ENCODE assay signal across 30 cellular contexts in the genomic region with DNA sequence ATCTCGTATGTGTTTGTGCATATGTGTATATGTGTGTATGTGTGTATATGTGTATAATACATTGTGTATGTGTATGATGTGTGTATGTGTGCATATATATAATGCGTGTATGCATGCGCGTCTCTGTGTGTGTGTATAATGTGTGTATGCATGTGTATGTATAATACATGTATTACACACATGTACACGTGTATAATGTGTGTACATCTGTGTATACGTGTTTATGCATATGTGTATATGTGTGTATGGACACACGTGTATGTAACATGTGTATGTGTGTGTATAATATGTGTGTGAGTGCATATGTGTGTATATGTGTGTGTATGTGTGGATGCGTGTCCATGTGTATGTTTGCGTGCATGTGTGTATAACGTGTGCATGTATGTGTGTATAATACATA.
"Had no signal": no experiment of that assay in that cellular context is flagged by ENCODE, and none has a peak within 500 bp of the region (broad histone marks: within the 10 kb centered on the region; RNA-seq: fewer than 3 reads in every experiment).

No MANE protein-coding gene starts in this region.

- H3K27ac ChIP-seq: ovary, parathyroid adenoma, psoas muscle, skin epidermis, spleen, suprapubic skin, testis, tibial artery, transverse colon, upper lobe of right lung, vagina had no signal

- H3K27me3 ChIP-seq: ovary, spleen, suprapubic skin, testis, tibial artery, transverse colon, upper lobe of right lung, vagina had no signal

- H3K9me3 ChIP-seq: ovary, suprapubic skin, testis, tibial artery, transverse colon, upper lobe of right lung, vagina had no signal

- ATAC-seq: naive thymus-derived CD8-positive, alpha-beta T cell; natural killer cell treated with Interleukin-12 subunit alpha and Interleukin-12 subunit beta and Interleukin-15 and Interleukin-18, amount 100 ng/mL, for 72 hours; psoas muscle; right cardiac atrium; sciatic nerve; stimulated activated memory B cell treated with anti-CD40 and anti-IgM and Interleukin-4, amounts not matched to agents 10 μg/mL and 1 μg/mL and 100 μg/mL, for 72 hours; stimulated activated naive CD8-positive, alpha-beta T cell treated with anti-CD3 and anti-CD28 coated beads, Interleukin-15, amount 100 ng/mL, for 72 hours; stimulated activated naive CD8-positive, alpha-beta T cell treated with anti-CD3 and anti-CD28 coated beads, Interleukin-15, Interleukin-2, amounts not matched to agents 100 U/mL and 50 U/mL, for 24 hours; upper lobe of right lung had no signal

- H3K4me2 ChIP-seq: smooth muscle cell had no signal

- H3K9ac ChIP-seq: parathyroid adenoma had no signal

- DNase-seq: naive B cell; naive thymus-derived CD8-positive, alpha-beta T cell; nephron progenitor cell; occipital lobe; ovary; posterior cingulate gyrus; psoas muscle; right cardiac atrium; spleen; stimulated activated CD4-positive, alpha-beta T cell treated with anti-CD3 and anti-CD28 coated beads, Interleukin-12 subunit alpha, Interleukin-12 subunit beta, amount 100 ng/mL, for 4 hours; stimulated activated CD4-positive, alpha-beta T cell treated with anti-CD3 and anti-CD28 coated beads, Interleukin-1b, Interleukin-23, amount 100 ng/mL, for 48 hours; stimulated activated CD4-positive, alpha-beta T cell treated with anti-CD3 and anti-CD28 coated beads, Interleukin-4, amount 100 ng/mL, for 1 hour; stimulated activated CD4-positive, alpha-beta T cell treated with anti-CD3 and anti-CD28 coated beads, Interleukin-4, amount 100 ng/mL, for 4 hours; stimulated activated CD8-positive, alpha-beta memory T cell treated with anti-CD3 and anti-CD28 coated beads, Interleukin-4, amount 100 ng/mL, for 48 hours; stimulated activated naive CD4-positive, alpha-beta T cell; stimulated activated naive CD8-positive, alpha-beta T cell treated with anti-CD3 and anti-CD28 coated beads, Interleukin-15, amount 100 ng/mL, for 72 hours; stimulated activated naive CD8-positive, alpha-beta T cell treated with anti-CD3 and anti-CD28 coated beads, Interleukin-15, Interleukin-2, amounts not matched to agents 100 U/mL and 50 U/mL, for 24 hours; substantia nigra; testis; tibial artery; transverse colon; upper lobe of right lung had no signal

- H2AFZ ChIP-seq: parathyroid adenoma had no signal

- H3K79me2 ChIP-seq: parathyroid adenoma had no signal

- H3K4me1 ChIP-seq: parathyroid adenoma, psoas muscle, spleen, suprapubic skin, testis, tibial artery, transverse colon, upper lobe of right lung, vagina had no signal

- H3K4me3 ChIP-seq: ovary, psoas muscle, skin epidermis, smooth muscle cell, spleen, suprapubic skin, testis, tibial artery, transverse colon, upper lobe of right lung, vagina had no signal

- H3K36me3 ChIP-seq: ovary, spleen, suprapubic skin, tibial artery, transverse colon, upper lobe of right lung, vagina had no signal
